16 cellular contexts compared by ENCODE assay signal in genomic region chr18:77162580-77162979, GRCh38. TPM values are rescaled to one million over a fixed set of nuclear protein-coding genes. Genes with fewer than 3 reads are reported as not detected.
DNase-seq lines count a peak whose midpoint lies in the region; ATAC-seq, FAIRE-seq and TF ChIP-seq lines count a peak whose summit lies in the region.
"Had no signal": no experiment of that assay in that cellular context is flagged by ENCODE, and none has a peak within 500 bp of the region (broad histone marks: within the 10 kb centered on the region; RNA-seq: fewer than 3 reads in every experiment).

No MANE protein-coding gene starts in this region.

- H3K79me2 ChIP-seq in Loucy (ENCODE audit: insufficient read depth, low read length), result no peaks in the 10 kb centered on the region

- peak overlapping the region; percentile 14; the same call in 1 of the 2 replicates for H3K27ac ChIP-seq in SJSA1
- H3K27ac ChIP-seq in foreskin keratinocyte, result peak overlapping the region; percentile 62

- H3K9me3 ChIP-seq in Loucy (ENCODE audit: insufficient read depth, low read depth, low read length), result no peaks in the 10 kb centered on the region
- no peaks in the 10 kb centered on the region for H3K9me3 ChIP-seq in SJSA1 (replicated peaks)

- no peaks in the 10 kb centered on the region for H3K9me3 Mint-ChIP-seq in stimulated activated memory B cell treated with anti-CD40 and anti-IgM and Interleukin-4, amounts not matched to agents 10 μg/mL and 1 μg/mL and 100 μg/mL, for 72 hours
- H3K9me3 Mint-ChIP-seq: IgD-negative memory B cell had no signal

- H3K4me3 Mint-ChIP-seq in stimulated activated memory B cell treated with anti-CD40 and anti-IgM and Interleukin-4, amounts not matched to agents 10 μg/mL and 1 μg/mL and 100 μg/mL, for 72 hours, result no peak overlapping the region
- H3K4me3 Mint-ChIP-seq: IgD-negative memory B cell had no signal

- peak overlapping the region; percentile 48 for H3K4me2 ChIP-seq in Loucy (ENCODE audit: low read depth, low read length, poor library complexity, severe bottlenecking)

- no peak for FAIRE-seq in D721Med (lab: Jason Lieb, UNC)

- H3K9me2 ChIP-seq in Loucy (replicated peaks; ENCODE audit: low read depth, low read length), result no peaks in the 10 kb centered on the region

- no peaks in the 10 kb centered on the region for H3F3A ChIP-seq in Loucy (ENCODE audit: low read depth)

- DNase-seq in SJSA1 (ENCODE audit: low read depth in 1 of 2, low spot score in 2 of 2), result peak in 1 of 2 experiments; percentile 42
- DNase-seq in foreskin keratinocyte, result peak in 1 of 2 donors; percentile 47
- DNase-seq in D721Med (ENCODE audit: insufficient read length, low spot score), result no peak
- no peak for DNase-seq in GM03348 (ENCODE audit: low spot score)
- DNase-seq in activated gamma-delta T cell treated with Interleukin-2 at 50 U/mL for 16 hours, result no peak
- DNase-seq: HCEC 1CT; MV-4-11; NCI-H1436; NCI-H2029; NCI-H2171; NCI-H446; NK-92 treated with Interleukin-12 subunit alpha and Interleukin-12 subunit beta, amount 100 ng/mL, for 24 hours; OCI-M1 had no signal

- peak overlapping the region; percentile 5; the same call in 1 of the 2 replicates for H2AFZ ChIP-seq in Loucy (ENCODE audit: low read length)

- H3K27ac Mint-ChIP-seq in stimulated activated memory B cell treated with anti-CD40 and anti-IgM and Interleukin-4, amounts not matched to agents 10 μg/mL and 1 μg/mL and 100 μg/mL, for 72 hours, result peak overlapping the region; percentile 2

- peaks cover 38% of the 10 kb centered on the region for H3K27me3 Mint-ChIP-seq in stimulated activated memory B cell treated with anti-CD40 and anti-IgM and Interleukin-4, amounts not matched to agents 10 μg/mL and 1 μg/mL and 100 μg/mL, for 72 hours

- no peaks in the 10 kb centered on the region for H4K20me1 ChIP-seq in Loucy (ENCODE audit: insufficient read depth, low read length, poor library complexity, severe bottlenecking)

- ATAC-seq in foreskin keratinocyte, result peak; percentile 61
- ATAC-seq in stimulated activated memory B cell treated with anti-CD40 and anti-IgM and Interleukin-4, amounts not matched to agents 10 μg/mL and 1 μg/mL and 100 μg/mL, for 72 hours, result no peak

- TF ChIP-seq CTCF in Loucy (conservative IDR thresholded peaks at IDR 0.05; ENCODE audit: low read length) (no peak), foreskin keratinocyte (conservative IDR thresholded peaks at IDR 0.05) (no peak), D721Med (IDR thresholded peaks at IDR 0.05; ENCODE audit: insufficient read depth, missing control alignments) (no peak)

- H3K36me3 ChIP-seq in Loucy (ENCODE audit: insufficient read depth, low read length) (no peaks in the 10 kb centered on the region), SJSA1 (no peaks in the 10 kb centered on the region)

- H3K4me3 ChIP-seq in Loucy (ENCODE audit: low read length, poor library complexity, severe bottlenecking) (no peak overlapping the region), SJSA1 (no peak overlapping the region)

- H3K36me3 Mint-ChIP-seq in stimulated activated memory B cell treated with anti-CD40 and anti-IgM and Interleukin-4, amounts not matched to agents 10 μg/mL and 1 μg/mL and 100 μg/mL, for 72 hours, result no peaks in the 10 kb centered on the region
- H3K36me3 Mint-ChIP-seq: IgD-negative memory B cell had no signal

- H3K4me1 ChIP-seq in Loucy (ENCODE audit: insufficient read depth, low read length, poor library complexity, severe bottlenecking), result peaks cover 22% of the 10 kb centered on the region
- H3K4me1 ChIP-seq in SJSA1 (replicated peaks), result peaks cover 29% of the 10 kb centered on the region
- H3K4me1 ChIP-seq in foreskin keratinocyte, result peaks cover 21% of the 10 kb centered on the region

- no peaks in the 10 kb centered on the region for H3K27me3 ChIP-seq in Loucy (ENCODE audit: insufficient read depth, low read length, poor library complexity, severe bottlenecking)
- H3K27me3 ChIP-seq in SJSA1 (replicated peaks), result no peaks in the 10 kb centered on the region
- no peaks in the 10 kb centered on the region for H3K27me3 ChIP-seq in foreskin keratinocyte

- peaks cover 28% of the 10 kb centered on the region for H3K4me1 Mint-ChIP-seq in stimulated activated memory B cell treated with anti-CD40 and anti-IgM and Interleukin-4, amounts not matched to agents 10 μg/mL and 1 μg/mL and 100 μg/mL, for 72 hours

- H3K9ac ChIP-seq in Loucy (ENCODE audit: low read depth, low read length, poor library complexity, severe bottlenecking), result peak overlapping the region; percentile 34

RNA-seq across cellular contexts. Expression of gene MBP, which starts 30.0 kb away (rescaled TPM):
- total RNA-seq in SJSA1 (2014; rRNA removed; shearing (Covaris generic)), result not detected in 2 replicates
- total RNA-seq in foreskin keratinocyte, result 24.7 and 26.6 TPM in 2 replicates
- polyA plus RNA-seq in foreskin keratinocyte, result 9.3 and 9.5 TPM in 2 replicates

Comparison
In these comparisons a context has a peak if more than half of its experiments do, and no peak if none do; other contexts are left out.
1. RNA of gene MBP, which starts 30.0 kb away (total RNA-seq): 24.7 to 26.6 TPM in foreskin keratinocyte; not detected in SJSA1; every median in the first group is over 10 times any median in the second.